ENCODE assay signal across 33 cellular contexts in the genomic region with DNA sequence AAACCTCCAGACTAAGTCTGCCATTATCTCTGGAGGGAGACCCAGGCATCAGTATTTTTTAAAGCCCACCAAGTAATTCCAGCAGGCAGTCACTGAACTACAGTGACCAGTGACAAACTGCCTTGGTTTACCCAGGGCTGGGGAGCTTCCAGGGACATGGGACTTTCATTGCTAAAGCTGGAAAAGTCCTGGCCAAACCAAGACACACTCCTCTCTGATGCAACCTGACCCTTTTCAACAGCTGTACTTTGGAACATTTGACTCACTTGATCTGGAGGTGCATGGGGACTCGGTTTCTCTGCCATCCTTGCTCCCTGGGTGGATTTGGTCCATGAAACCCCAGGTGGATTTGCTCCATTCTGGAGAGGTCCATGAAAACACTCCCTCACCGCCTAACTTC. TPM values are rescaled to one million over a fixed set of nuclear protein-coding genes. Genes with fewer than 3 reads are reported as not detected.
"Had no signal": no experiment of that assay in that cellular context is flagged by ENCODE, and none has a peak within 500 bp of the region (broad histone marks: within the 10 kb centered on the region; RNA-seq: fewer than 3 reads in every experiment).

No MANE protein-coding gene starts in this region.

- H3K4me3 ChIP-seq: adrenal gland, ascending aorta, cardiac muscle cell had no signal

- H3K4me1 ChIP-seq: adrenal gland, ascending aorta had no signal

- DNase-seq: activated B cell treated with CpG ODN at 0.5 μM for 24 hours; activated CD4-positive, alpha-beta memory T cell treated with anti-CD3 and anti-CD28 coated beads for 36 hours; activated CD4-positive, alpha-beta T cell treated with anti-CD3 and anti-CD28 coated beads for 4 hours; activated CD4-positive, alpha-beta T cell treated with anti-CD3 and anti-CD28 coated beads, Interleukin-2, amount 10 ng/mL, durations not matched to agents 24 days and 14 days; activated CD4-positive, alpha-beta T cell treated with anti-CD3 and anti-CD28 coated beads, Interleukin-2, amount 50 U/mL, for 1 hour; activated CD4-positive, alpha-beta T cell treated with anti-CD3 and anti-CD28 coated beads, Interleukin-2, amount 50 U/mL, for 4 hours; activated CD4-positive, CD25-positive, alpha-beta regulatory T cell treated with anti-CD3 and anti-CD28 coated beads, Interleukin-2, amount 50 U/mL, for 72 hours; activated CD8-positive, alpha-beta memory T cell treated with anti-CD3 and anti-CD28 coated beads, Interleukin-2, amount 50 U/mL, for 4 hours; activated CD8-positive, alpha-beta T cell treated with anti-CD3 and anti-CD28 coated beads for 36 hours; activated effector memory CD4-positive, alpha-beta T cell treated with anti-CD3 and anti-CD28 coated beads, Interleukin-2, amount 50 U/mL, for 16 hours; activated gamma-delta T cell treated with Interleukin-2 at 50 U/mL for 16 hours; activated naive CD4-positive, alpha-beta T cell; activated naive CD4-positive, alpha-beta T cell treated with anti-CD3 and anti-CD28 coated beads for 36 hours; activated naive CD4-positive, alpha-beta T cell treated with anti-CD3 and anti-CD28 coated beads, Interleukin-2, amount 50 U/mL, for 16 hours; activated naive CD8-positive, alpha-beta T cell treated with anti-CD3 and anti-CD28 coated beads for 36 hours; activated T-cell treated with anti-CD3 and anti-CD28 coated beads for 4 hours; activated T-cell treated with anti-CD3 and anti-CD28 coated beads, Interleukin-2, amount 50 U/mL, for 1 hour; activated T-cell treated with anti-CD3 and anti-CD28 coated beads, Interleukin-2, amount 50 U/mL, for 4 hours; activated T-cell treated with anti-CD3 and anti-CD28 coated beads, Interleukin-2, amount 50 U/mL, for 72 hours; adrenal gland; amniotic stem cell; caudate nucleus; T-helper 1 cell; T-helper 2 cell; T-helper 9 cell had no signal

- H3K27ac ChIP-seq: adrenal gland, ascending aorta, cardiac muscle cell, VCaP had no signal

- H3K36me3 ChIP-seq: adrenal gland, ascending aorta, cardiac muscle cell had no signal

- H3K9me3 ChIP-seq: adrenal gland, ascending aorta had no signal

- H3K27me3 ChIP-seq: adrenal gland, ascending aorta, cardiac muscle cell had no signal

- ATAC-seq: activated CD8-positive, alpha-beta T cell treated with anti-CD3 and anti-CD28 coated beads for 36 hours; activated naive CD4-positive, alpha-beta T cell treated with anti-CD3 and anti-CD28 coated beads, Interleukin-2, amount 50 U/mL, for 72 hours; activated T-cell treated with anti-CD3 and anti-CD28 coated beads, Interleukin-2, amount 50 U/mL, for 4 hours; activated T-cell treated with anti-CD3 and anti-CD28 coated beads, Interleukin-2, amount 50 U/mL, for 72 hours; activated T-helper 17 cell treated with anti-CD3 and anti-CD28 coated beads, Interleukin-2, amount 50 U/mL, for 72 hours had no signal

RNA-seq across cellular contexts. Expression of a gene that starts 7.0 kb away (rescaled TPM):
- total RNA-seq: activated B cell treated with CpG ODN at 0.5 μM for 24 hours; activated CD4-positive, alpha-beta memory T cell treated with anti-CD3 and anti-CD28 coated beads for 36 hours; activated CD4-positive, alpha-beta T cell treated with anti-CD3 and anti-CD28 coated beads, Interleukin-2, amount 10 ng/mL, durations not matched to agents 24 days and 14 days; activated CD8-positive, alpha-beta memory T cell treated with anti-CD3 and anti-CD28 coated beads for 36 hours; activated CD8-positive, alpha-beta T cell treated with anti-CD3 and anti-CD28 coated beads for 36 hours; activated naive CD4-positive, alpha-beta T cell treated with anti-CD3 and anti-CD28 coated beads for 36 hours; activated naive CD4-positive, alpha-beta T cell treated with anti-CD3 and anti-CD28 coated beads, Interleukin-2, amount 50 U/mL, for 72 hours; activated naive CD8-positive, alpha-beta T cell treated with anti-CD3 and anti-CD28 coated beads for 36 hours; activated T-cell treated with anti-CD3 and anti-CD28 coated beads, Interleukin-2, amount 50 U/mL, for 4 hours; activated T-cell treated with anti-CD3 and anti-CD28 coated beads, Interleukin-2, amount 50 U/mL, for 72 hours; activated T-helper 1 cell treated with anti-CD3 and anti-CD28 coated beads, Interleukin-12 subunit alpha, Interleukin-12 subunit beta, Interleukin-2, Interleukin-4 antibody, amounts not matched to agents 30 ng/mL and 10 ng/mL and 1 ng/mL, durations not matched to agents 14 hours and 24 hours and 36 hours; activated T-helper 17 cell treated with anti-CD3 and anti-CD28 coated beads, Interleukin-2, amount 50 U/mL, for 72 hours; bronchial epithelial cell; cardiac muscle cell had no signal
